ENCODE assay signal across 16 cellular contexts in genomic region chr11:15204766-15205165, GRCh38.
DNase-seq lines count a peak whose midpoint lies in the region; ATAC-seq lines count a peak whose summit lies in the region.
"Had no signal": no experiment of that assay in that cellular context is flagged by ENCODE, and none has a peak within 500 bp of the region (broad histone marks: within the 10 kb centered on the region; RNA-seq: fewer than 3 reads in every experiment).

No MANE protein-coding gene starts in this region.

- no peaks in the 10 kb centered on the region for H3K9me3 Mint-ChIP-seq in activated CD8-positive, alpha-beta memory T cell treated with anti-CD3 and anti-CD28 coated beads, Interleukin-2, amount 10 ng/mL, durations not matched to agents 7 days and 5 days (ENCODE audit: low read depth)
- H3K9me3 Mint-ChIP-seq: CD4-positive, CD25-positive, alpha-beta regulatory T cell; CD8-positive, alpha-beta T cell had no signal

- peaks cover 8% of the 10 kb centered on the region for H3K27me3 Mint-ChIP-seq in activated CD8-positive, alpha-beta memory T cell treated with anti-CD3 and anti-CD28 coated beads, Interleukin-2, amount 10 ng/mL, durations not matched to agents 7 days and 5 days
- H3K27me3 Mint-ChIP-seq: CD4-positive, CD25-positive, alpha-beta regulatory T cell had no signal

- H3K27ac Mint-ChIP-seq in activated CD8-positive, alpha-beta memory T cell treated with anti-CD3 and anti-CD28 coated beads, Interleukin-2, amount 10 ng/mL, durations not matched to agents 7 days and 5 days, result no peak overlapping the region
- H3K27ac Mint-ChIP-seq: B cell; CD4-positive, CD25-positive, alpha-beta regulatory T cell; CD8-positive, alpha-beta T cell had no signal

- CTCF ChIA-PET in activated CD8-positive, alpha-beta memory T cell treated with anti-CD3 and anti-CD28 coated beads, Interleukin-2, amount 10 ng/mL, durations not matched to agents 7 days and 5 days (lab: Charles Lee), result interaction anchor here (1.0 to 8.2 kb wide), 2 partner anchors 104 to 231 kb away, joined by 3 to 59 read pairs; no protein-coding TSS in a partner anchor

- peak; percentile 34 for DNase-seq in activated CD8-positive, alpha-beta memory T cell treated with anti-CD3 and anti-CD28 coated beads, Interleukin-2, amount 10 ng/mL, durations not matched to agents 7 days and 5 days
- DNase-seq in activated CD8-positive, alpha-beta memory T cell treated with anti-CD3 and anti-CD28 coated beads, Interleukin-2, amount 50 U/mL, for 48 hours, result no peak
- DNase-seq in islet precursor cell (peak; percentile 28), renal cortical epithelial cell (ENCODE audit: low read depth) (peak; percentile 40)
- DNase-seq: CD4-positive, CD25-positive, alpha-beta regulatory T cell; CD8-positive, alpha-beta T cell; DMS 273 treated with DMSO at 0.1 percent for 48 hours; DMS79; EL; GDM1; H7; HCEC 1CT had no signal

- no peak for ATAC-seq in activated CD8-positive, alpha-beta memory T cell treated with anti-CD3 and anti-CD28 coated beads, Interleukin-2, amount 10 ng/mL, durations not matched to agents 7 days and 5 days
- no peak for ATAC-seq in GM18868 (IDR thresholded peaks at IDR 0.05; ENCODE audit: unreplicated experiment)
- ATAC-seq in GM21526 (IDR thresholded peaks at IDR 0.05; ENCODE audit: low FRiP score, unreplicated experiment), result no peak
- ATAC-seq: CD8-positive, alpha-beta T cell; GM12878 had no signal

- H3K4me3 Mint-ChIP-seq in activated CD8-positive, alpha-beta memory T cell treated with anti-CD3 and anti-CD28 coated beads, Interleukin-2, amount 10 ng/mL, durations not matched to agents 7 days and 5 days, result no peak overlapping the region
- H3K4me3 Mint-ChIP-seq: B cell; CD4-positive, CD25-positive, alpha-beta regulatory T cell; CD8-positive, alpha-beta T cell had no signal

- no peaks in the 10 kb centered on the region for H3K36me3 Mint-ChIP-seq in activated CD8-positive, alpha-beta memory T cell treated with anti-CD3 and anti-CD28 coated beads, Interleukin-2, amount 10 ng/mL, durations not matched to agents 7 days and 5 days
- H3K36me3 Mint-ChIP-seq: CD4-positive, CD25-positive, alpha-beta regulatory T cell; CD8-positive, alpha-beta T cell had no signal

- H3K4me1 Mint-ChIP-seq in activated CD8-positive, alpha-beta memory T cell treated with anti-CD3 and anti-CD28 coated beads, Interleukin-2, amount 10 ng/mL, durations not matched to agents 7 days and 5 days, result no peaks in the 10 kb centered on the region
- H3K4me1 Mint-ChIP-seq: B cell; CD4-positive, CD25-positive, alpha-beta regulatory T cell had no signal
